In the genomic region with DNA sequence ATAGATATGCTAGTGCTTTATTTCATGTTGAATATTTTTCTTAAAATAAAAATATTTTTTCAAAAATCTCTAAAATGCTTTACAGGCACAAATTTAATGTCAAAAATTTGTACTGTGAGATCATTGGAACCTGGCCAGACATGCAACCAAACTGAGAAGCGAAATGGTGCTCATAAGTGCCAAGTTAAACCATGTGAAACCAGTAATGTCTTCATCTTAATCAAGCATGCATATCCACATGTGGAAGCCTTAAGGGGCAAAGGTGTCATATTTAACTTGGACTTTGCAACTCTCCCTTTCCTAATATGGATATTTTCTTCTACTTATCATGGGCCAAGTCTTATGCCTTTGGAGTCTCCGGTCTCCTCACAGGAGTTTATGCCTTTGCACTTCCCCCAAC, we compare ENCODE assay signal across 19 cellular contexts.
"Had no signal": no experiment of that assay in that cellular context is flagged by ENCODE, and none has a peak within 500 bp of the region (broad histone marks: within the 10 kb centered on the region; RNA-seq: fewer than 3 reads in every experiment).

No MANE protein-coding gene starts in this region.

- H3K4me1 Mint-ChIP-seq: activated T-helper 17 cell treated with anti-CD3 and anti-CD28 coated beads, Interleukin-2, amount 50 U/mL, for 72 hours; central memory CD8-positive, alpha-beta T cell; neural progenitor cell had no signal

- H3K36me3 Mint-ChIP-seq: neural progenitor cell had no signal

- H3K27ac Mint-ChIP-seq: activated naive CD4-positive, alpha-beta T cell treated with anti-CD3 and anti-CD28 coated beads for 36 hours; activated T-helper 17 cell treated with anti-CD3 and anti-CD28 coated beads, Interleukin-2, amount 50 U/mL, for 72 hours; dendritic cell treated with granulocyte-macrophage colony-stimulating factor and Interleukin-4, amounts not matched to agents 40 ng/mL and 50 ng/mL, for 4 days; effector memory CD8-positive, alpha-beta T cell; neural progenitor cell had no signal

- DNase-seq: activated CD4-positive, alpha-beta T cell treated with anti-CD3 and anti-CD28 coated beads, Interleukin-2, amount 50 U/mL, for 1 hour; activated CD4-positive, CD25-positive, alpha-beta regulatory T cell; activated naive CD4-positive, alpha-beta T cell treated with anti-CD3 and anti-CD28 coated beads for 36 hours; activated T-cell treated with anti-CD3 and anti-CD28 coated beads for 4 hours; adrenal gland; body of pancreas; effector memory CD8-positive, alpha-beta T cell; foreskin keratinocyte; heart left ventricle; islet precursor cell; pancreas; retina; T-helper 2 cell; transverse colon had no signal

- ATAC-seq: activated T-helper 17 cell treated with anti-CD3 and anti-CD28 coated beads, Interleukin-2, amount 50 U/mL, for 72 hours; body of pancreas; effector memory CD8-positive, alpha-beta T cell; foreskin keratinocyte; heart left ventricle; pancreas had no signal

- H3K4me3 Mint-ChIP-seq: activated naive CD4-positive, alpha-beta T cell treated with anti-CD3 and anti-CD28 coated beads for 36 hours; activated T-helper 17 cell treated with anti-CD3 and anti-CD28 coated beads, Interleukin-2, amount 50 U/mL, for 72 hours; central memory CD8-positive, alpha-beta T cell; dendritic cell treated with granulocyte-macrophage colony-stimulating factor and Interleukin-4, amounts not matched to agents 40 ng/mL and 50 ng/mL, for 4 days; effector memory CD8-positive, alpha-beta T cell; neural progenitor cell had no signal

- H3K27me3 Mint-ChIP-seq: activated T-helper 17 cell treated with anti-CD3 and anti-CD28 coated beads, Interleukin-2, amount 50 U/mL, for 72 hours; central memory CD8-positive, alpha-beta T cell; dendritic cell treated with granulocyte-macrophage colony-stimulating factor and Interleukin-4, amounts not matched to agents 40 ng/mL and 50 ng/mL, for 4 days; effector memory CD8-positive, alpha-beta T cell had no signal

- H3K4me3 ChIP-seq: adrenal gland, body of pancreas, heart left ventricle, neural progenitor cell, pancreas, skin epidermis, transverse colon had no signal

- H3K9me3 Mint-ChIP-seq: activated naive CD4-positive, alpha-beta T cell treated with anti-CD3 and anti-CD28 coated beads for 36 hours; activated T-helper 17 cell treated with anti-CD3 and anti-CD28 coated beads, Interleukin-2, amount 50 U/mL, for 72 hours; neural progenitor cell had no signal
